Comparison of ENCODE assay signal across 8 cellular contexts in genomic region chr11:83157755-83158473, GRCh38. TPM values are rescaled to one million over a fixed set of nuclear protein-coding genes. Genes with fewer than 3 reads are reported as not detected.
DNase-seq lines count a peak whose midpoint lies in the region; ATAC-seq and TF ChIP-seq lines count a peak whose summit lies in the region.

No MANE protein-coding gene starts in this region.

- H3K9me3 ChIP-seq in Peyer's patch (no peaks in the 10 kb centered on the region), thoracic aorta (no peaks in the 10 kb centered on the region)

- H3K4me3 ChIP-seq in Peyer's patch, result peak overlapping the region; percentile 77 to 96 (median 90)
- peak overlapping the region; percentile 81 for H3K4me3 ChIP-seq in thoracic aorta

- H3K27ac ChIP-seq in Peyer's patch (peak overlapping the region; percentile 98 to 100 (median 98)), thoracic aorta (peak overlapping the region; percentile 96 to 100)

- peaks cover 34% of the 10 kb centered on the region for H3K36me3 Mint-ChIP-seq in nephron progenitor cell (ENCODE audit: low read depth)

- H3K27me3 Mint-ChIP-seq in nephron progenitor cell (ENCODE audit: low read depth, poor library complexity), result no peaks in the 10 kb centered on the region

- peak overlapping the region; percentile 100 for H3K4me3 Mint-ChIP-seq in nephron progenitor cell

- no peak for TF ChIP-seq POLR2A in Peyer's patch (IDR thresholded peaks at IDR 0.05)

- peaks cover 33% of the 10 kb centered on the region for H3K4me1 Mint-ChIP-seq in nephron progenitor cell

- peak; percentile 13 to 87 (median 71) for DNase-seq in C1 segment of cervical spinal cord (lab: John Stamatoyannopoulos, UW)
- DNase-seq in HK-2 (ENCODE audit: unreplicated experiment), result peak; percentile 35
- peak; percentile 48 to 75 (median 71) for DNase-seq in Peyer's patch
- DNase-seq in activated T-helper 9 cell treated with anti-CD3 and anti-CD28 coated beads, Interleukin-2, amount 50 U/mL, for 16 hours (ENCODE audit: low read depth), result peak; percentile 23
- peak; percentile 38 for DNase-seq in fibroblast of the conjunctiva (ENCODE audit: low read depth)
- DNase-seq in nephron progenitor cell, result peak; percentile 43
- peak; percentile 6 for DNase-seq in thoracic aorta (ENCODE audit: low spot score)
- DNase-seq in T1000 (lab: John Stamatoyannopoulos, UW), result no peak

- H3K27ac Mint-ChIP-seq in nephron progenitor cell, result peak overlapping the region; percentile 100

- no peak for ATAC-seq in thoracic aorta (ENCODE audit: insufficient number of reproducible peaks, low FRiP score, low read depth)

- no peaks in the 10 kb centered on the region for H3K27me3 ChIP-seq in Peyer's patch
- H3K27me3 ChIP-seq in thoracic aorta (replicated peaks; ENCODE audit: insufficient read depth), result no peaks in the 10 kb centered on the region

- no peaks in the 10 kb centered on the region for H3K36me3 ChIP-seq in Peyer's patch
- no peaks in the 10 kb centered on the region for H3K36me3 ChIP-seq in thoracic aorta

- H3K4me1 ChIP-seq in Peyer's patch (peaks cover 0 to 27% (median 8%) of the 10 kb centered on the region in 4 donors), thoracic aorta (ENCODE audit: control insufficient read depth in 1 of 2, low read depth in 2 of 2) (peaks cover 22 to 33% of the 10 kb centered on the region in 2 donors)

- TF ChIP-seq CTCF in Peyer's patch (IDR thresholded peaks at IDR 0.05), result no peak
- TF ChIP-seq CTCF in nephron progenitor cell (IDR thresholded peaks at IDR 0.05), result no peak
- TF ChIP-seq CTCF in thoracic aorta (IDR thresholded peaks at IDR 0.05), result no peak

- H3K9me3 Mint-ChIP-seq in nephron progenitor cell, result no peaks in the 10 kb centered on the region

RNA-seq across cellular contexts. Expression of gene PCF11, which starts 1.0 kb away (rescaled TPM):
- total RNA-seq in Peyer's patch (100 to 1,000 TPM in 1 of 4 donors, 10 to 100 TPM in 3; 53.1 to 153 (median 75.3) TPM), thoracic aorta (100 to 1,000 TPM in 1 of 2 donors, 10 to 100 TPM in 1; 73.4 to 114 TPM)

RNA-seq across cellular contexts. Expression of gene ANKRD42, which starts 35.6 kb away (rescaled TPM):
- total RNA-seq in Peyer's patch (10 to 100 TPM in 2 of 4 donors, 1 to 10 TPM in 2; 3.6 to 27.2 (median 9.8) TPM), thoracic aorta (10 to 100 TPM; 11.6 to 25.6 TPM)
